20 cellular contexts compared by ENCODE assay signal in the genomic region with DNA sequence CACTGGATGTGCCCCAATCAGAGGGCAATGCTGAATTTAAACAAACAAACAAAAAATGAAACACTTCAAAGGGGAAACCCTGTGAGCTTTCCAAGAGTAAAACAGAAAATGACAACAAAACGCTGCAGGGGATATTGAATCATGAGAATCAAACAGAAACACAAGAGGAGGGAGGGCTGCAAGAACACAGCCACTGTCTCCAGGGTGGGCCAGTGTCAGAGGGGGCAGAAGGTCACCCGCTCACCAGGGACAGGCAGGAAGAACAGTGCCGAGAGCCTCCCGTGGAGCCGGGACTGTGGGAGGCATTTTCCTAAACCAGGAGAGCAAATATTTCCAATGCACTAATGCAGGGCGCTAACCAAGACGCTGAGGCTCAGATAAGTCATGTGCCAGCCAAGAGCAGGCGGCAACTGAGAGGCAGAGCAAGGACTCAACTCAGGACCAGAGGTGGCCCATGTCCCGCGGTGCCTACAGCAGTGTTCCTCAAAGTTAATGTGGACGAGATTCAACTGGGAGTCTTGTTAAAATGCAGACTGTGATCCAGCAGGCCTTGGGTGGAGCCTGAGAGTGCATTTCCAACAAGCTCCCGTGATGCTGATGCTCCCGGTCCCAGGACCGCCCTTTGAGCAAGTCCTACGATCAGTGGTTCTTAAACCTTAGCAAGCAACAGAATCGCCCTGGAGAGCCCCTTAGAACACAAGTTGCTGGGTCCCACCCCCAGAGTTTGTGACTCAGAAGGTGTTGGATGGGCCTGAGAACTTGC.
DNase-seq lines count a peak whose midpoint lies in the region; ATAC-seq and TF ChIP-seq lines count a peak whose summit lies in the region.
"Had no signal": no experiment of that assay in that cellular context is flagged by ENCODE, and none has a peak within 500 bp of the region (broad histone marks: within the 10 kb centered on the region; RNA-seq: fewer than 3 reads in every experiment).

No MANE protein-coding gene starts in this region.

- no peaks in the 10 kb centered on the region for H3K36me3 Mint-ChIP-seq in neural progenitor cell
- H3K36me3 Mint-ChIP-seq: activated naive CD8-positive, alpha-beta T cell treated with anti-CD3 and anti-CD28 coated beads for 36 hours; CD4-positive, alpha-beta memory T cell; natural killer cell treated with Interleukin-12 subunit alpha and Interleukin-12 subunit beta and Interleukin-15 and Interleukin-18, amount 100 ng/mL, for 72 hours had no signal

- no peaks in the 10 kb centered on the region for H3F3A ChIP-seq in neural progenitor cell (ENCODE audit: low read depth)

- H2AFZ ChIP-seq in neural progenitor cell (replicated peaks): no peak overlapping the region

- H3K9ac ChIP-seq in neural progenitor cell: no peak overlapping the region

- H3K36me3 ChIP-seq in heart left ventricle (no peaks in the 10 kb centered on the region), neural progenitor cell (no peaks in the 10 kb centered on the region), uterus (no peaks in the 10 kb centered on the region)

- H3K4me3 Mint-ChIP-seq in neural progenitor cell: no peak overlapping the region
- H3K4me3 Mint-ChIP-seq in stimulated activated naive CD8-positive, alpha-beta T cell treated with anti-CD3 and anti-CD28 coated beads, Interleukin-15, amount 100 ng/mL, for 72 hours: no peak overlapping the region
- H3K4me3 Mint-ChIP-seq: activated naive CD8-positive, alpha-beta T cell treated with anti-CD3 and anti-CD28 coated beads for 36 hours; H9; natural killer cell treated with Interleukin-12 subunit alpha and Interleukin-12 subunit beta and Interleukin-15 and Interleukin-18, amount 100 ng/mL, for 72 hours; stimulated activated naive CD8-positive, alpha-beta T cell treated with anti-CD3 and anti-CD28 coated beads, Interleukin-15, Interleukin-2, amounts not matched to agents 100 ng/mL and 50 ng/mL, for 24 hours had no signal

- H4K20me1 ChIP-seq in neural progenitor cell (ENCODE audit: low read depth): no peaks in the 10 kb centered on the region

- DNase-seq in heart left ventricle (peak in 1 of 5 donors; percentile 32), cardiac septum (ENCODE audit: low spot score) (no peak), epithelial cell of prostate (ENCODE audit: low read depth, low spot score) (no peak), neural progenitor cell (ENCODE audit: low spot score) (no peak), uterus (peak; percentile 32 to 36), HPDE6-E6E7 (ENCODE audit: extremely low spot score) (no peak)
- DNase-seq in stimulated activated naive CD8-positive, alpha-beta T cell treated with anti-CD3 and anti-CD28 coated beads, Interleukin-15, amount 100 ng/mL, for 72 hours: no peak
- DNase-seq: activated CD4-positive, alpha-beta T cell treated with anti-CD3 and anti-CD28 coated beads for 1 hour; activated CD8-positive, alpha-beta memory T cell treated with anti-CD3 and anti-CD28 coated beads, Interleukin-2, amount 50 U/mL, for 48 hours; activated naive CD8-positive, alpha-beta T cell treated with anti-CD3 and anti-CD28 coated beads for 36 hours; CD4-positive, alpha-beta memory T cell; cerebellar nuclear complex; H9; MM.1S; NCI-H2081; NCI-H526; T-helper 2 cell had no signal

- H3K4me1 Mint-ChIP-seq in neural progenitor cell: peaks cover 40% of the 10 kb centered on the region
- H3K4me1 Mint-ChIP-seq in stimulated activated naive CD8-positive, alpha-beta T cell treated with anti-CD3 and anti-CD28 coated beads, Interleukin-15, amount 100 ng/mL, for 72 hours: no peaks in the 10 kb centered on the region
- H3K4me1 Mint-ChIP-seq: activated naive CD8-positive, alpha-beta T cell treated with anti-CD3 and anti-CD28 coated beads for 36 hours; CD4-positive, alpha-beta memory T cell had no signal

- peak overlapping the region; percentile 20 for H3K4me2 ChIP-seq in neural progenitor cell

- H3K9me3 ChIP-seq in heart left ventricle (no peaks in the 10 kb centered on the region), neural progenitor cell (ENCODE audit: low read depth) (no peaks in the 10 kb centered on the region), uterus (no peaks in the 10 kb centered on the region)

- H3K27ac ChIP-seq in heart left ventricle: peak overlapping the region in 7 of 12 donors; percentile 32 to 76 (median 49)
- peak overlapping the region; percentile 54 for H3K27ac ChIP-seq in epithelial cell of prostate
- no peak overlapping the region for H3K27ac ChIP-seq in neural progenitor cell
- H3K27ac ChIP-seq in uterus: peak overlapping the region in 1 of 2 donors; percentile 71

- WGBS in heart left ventricle, 4 donors: 65 to 77% (median 70%) methylated on average over 15 to 16 of the region's 16 CpGs

- no peak for TF ChIP-seq POLR2A in heart left ventricle (IDR thresholded peaks at IDR 0.05)
- no peak for TF ChIP-seq POLR2A in uterus (IDR thresholded peaks at IDR 0.05)

- intact Hi-C loops in heart left ventricle (cut with DNase I) (no loop called here), cardiac septum (cut with DNase I) (no loop called here), uterus (cut with DNase I; ENCODE audit: low total_unique reads) (no loop called here)

- peak overlapping the region; percentile 74 for H3K27ac Mint-ChIP-seq in neural progenitor cell
- H3K27ac Mint-ChIP-seq in stimulated activated naive CD8-positive, alpha-beta T cell treated with anti-CD3 and anti-CD28 coated beads, Interleukin-15, amount 100 ng/mL, for 72 hours: no peak overlapping the region
- H3K27ac Mint-ChIP-seq: activated naive CD8-positive, alpha-beta T cell treated with anti-CD3 and anti-CD28 coated beads for 36 hours; CD4-positive, alpha-beta memory T cell; natural killer cell treated with Interleukin-12 subunit alpha and Interleukin-12 subunit beta and Interleukin-15 and Interleukin-18, amount 100 ng/mL, for 72 hours; stimulated activated naive CD8-positive, alpha-beta T cell treated with anti-CD3 and anti-CD28 coated beads, Interleukin-15, Interleukin-2, amounts not matched to agents 100 ng/mL and 50 ng/mL, for 24 hours had no signal

- no peaks in the 10 kb centered on the region for H3K9me3 Mint-ChIP-seq in neural progenitor cell
- peaks cover 0 to 6% of the 10 kb centered on the region in 2 donors for H3K9me3 Mint-ChIP-seq in stimulated activated naive CD8-positive, alpha-beta T cell treated with anti-CD3 and anti-CD28 coated beads, Interleukin-15, amount 100 ng/mL, for 72 hours
- H3K9me3 Mint-ChIP-seq: activated naive CD8-positive, alpha-beta T cell treated with anti-CD3 and anti-CD28 coated beads for 36 hours; H9; natural killer cell treated with Interleukin-12 subunit alpha and Interleukin-12 subunit beta and Interleukin-15 and Interleukin-18, amount 100 ng/mL, for 72 hours; stimulated activated naive CD8-positive, alpha-beta T cell treated with anti-CD3 and anti-CD28 coated beads, Interleukin-15, Interleukin-2, amounts not matched to agents 100 ng/mL and 50 ng/mL, for 24 hours had no signal

- H3K79me2 ChIP-seq in neural progenitor cell (ENCODE audit: low read depth): no peaks in the 10 kb centered on the region

- no peak overlapping the region for H3K4me3 ChIP-seq in heart left ventricle
- no peak overlapping the region for H3K4me3 ChIP-seq in neural progenitor cell
- no peak overlapping the region for H3K4me3 ChIP-seq in uterus

- peaks cover 5% of the 10 kb centered on the region for H3K27me3 Mint-ChIP-seq in neural progenitor cell (ENCODE audit: insufficient read depth, low read depth)
- H3K27me3 Mint-ChIP-seq in stimulated activated naive CD8-positive, alpha-beta T cell treated with anti-CD3 and anti-CD28 coated beads, Interleukin-15, amount 100 ng/mL, for 72 hours: peaks cover 14% of the 10 kb centered on the region
- H3K27me3 Mint-ChIP-seq: activated naive CD8-positive, alpha-beta T cell treated with anti-CD3 and anti-CD28 coated beads for 36 hours; CD4-positive, alpha-beta memory T cell; natural killer cell treated with Interleukin-12 subunit alpha and Interleukin-12 subunit beta and Interleukin-15 and Interleukin-18, amount 100 ng/mL, for 72 hours; stimulated activated naive CD8-positive, alpha-beta T cell treated with anti-CD3 and anti-CD28 coated beads, Interleukin-15, Interleukin-2, amounts not matched to agents 100 ng/mL and 50 ng/mL, for 24 hours had no signal

- ATAC-seq in heart left ventricle (peak; percentile 8 to 27 (median 14)), GM18517 (IDR thresholded peaks at IDR 0.05; ENCODE audit: unreplicated experiment) (no peak)
- ATAC-seq in stimulated activated naive CD8-positive, alpha-beta T cell treated with anti-CD3 and anti-CD28 coated beads, Interleukin-15, amount 100 ng/mL, for 72 hours: no peak
- ATAC-seq: natural killer cell treated with Interleukin-12 subunit alpha and Interleukin-12 subunit beta and Interleukin-15 and Interleukin-18, amount 100 ng/mL, for 72 hours had no signal

- H3K27me3 ChIP-seq in heart left ventricle (no peaks in the 10 kb centered on the region), neural progenitor cell (no peaks in the 10 kb centered on the region), uterus (no peaks in the 10 kb centered on the region)

- H3K4me1 ChIP-seq in heart left ventricle: peaks cover 0 to 16% (median 6%) of the 10 kb centered on the region in 12 donors
- H3K4me1 ChIP-seq in neural progenitor cell: peaks cover 18% of the 10 kb centered on the region
- peaks cover 0 to 3% of the 10 kb centered on the region in 2 donors for H3K4me1 ChIP-seq in uterus

- TF ChIP-seq CTCF in heart left ventricle (IDR thresholded peaks at IDR 0.05): no peak
- TF ChIP-seq CTCF in neural progenitor cell (IDR thresholded peaks at IDR 0.05): no peak
- no peak for TF ChIP-seq CTCF in uterus (IDR thresholded peaks at IDR 0.05)

Comparison
In these comparisons a context has a peak if more than half of its experiments do, and no peak if none do; other contexts are left out.
1. ATAC-seq: peak in heart left ventricle (4 of 4); none in stimulated activated naive CD8-positive, alpha-beta T cell treated with anti-CD3 and anti-CD28 coated beads, Interleukin-15, amount 100 ng/mL, for 72 hours (single experiment) and GM18517 (single experiment).
2. DNase-seq: peak in uterus (2 of 2); none in cardiac septum (single experiment), epithelial cell of prostate (single experiment), neural progenitor cell (single experiment), stimulated activated naive CD8-positive, alpha-beta T cell treated with anti-CD3 and anti-CD28 coated beads, Interleukin-15, amount 100 ng/mL, for 72 hours (0 of 2) and HPDE6-E6E7 (single experiment).